In genomic region chr9:137304383-137305059, GRCh38 we compare ENCODE assay signal across 1 cellular context.
TF ChIP-seq lines count a peak whose summit lies in the region.

No MANE protein-coding gene starts in this region.

TF ChIP-seq in K562, 482 proteins besides CTCF, POLR2A, EP300 and RAD21:
- TF ChIP-seq HLTF (IDR thresholded peaks at IDR 0.05) (no peak), MAFK (IDR thresholded peaks at IDR 0.05; ENCODE audit: low read length) (no peak; the same call in 1 of the 2 replicates), POLR2AphosphoS5 (IDR thresholded peaks at IDR 0.05; ENCODE audit: control insufficient read depth, insufficient read depth, low read depth, low read length) (no peak), ZBTB34 (CRISPR knock-in tag; IDR thresholded peaks at IDR 0.05) (no peak), ZNF316 (IDR thresholded peaks at IDR 0.05) (peak; percentile 68), NR1H2 (CRISPR knock-in tag; IDR thresholded peaks at IDR 0.05) (no peak), MECOM (CRISPR knock-in tag; IDR thresholded peaks at IDR 0.05) (no peak), STAT5A (IDR thresholded peaks at IDR 0.05; ENCODE audit: borderline replicate concordance, low read length) (no peak), SNIP1 (IDR thresholded peaks at IDR 0.05; ENCODE audit: low read depth) (no peak), NFE2L1 (tag; IDR thresholded peaks at IDR 0.05; ENCODE audit: borderline replicate concordance, low read depth) (no peak), CBFB (CRISPR knock-in tag; IDR thresholded peaks at IDR 0.05) (no peak), E2F6 (IDR thresholded peaks at IDR 0.05; ENCODE audit: borderline replicate concordance in 1 of 2, extremely low read depth in 1 of 2, insufficient read depth in 1 of 2, insufficient read length in 1 of 2, low read depth in 1 of 2, low read length in 1 of 2, poor library complexity in 1 of 2, severe bottlenecking in 1 of 2) (no peak), SMAD4 (CRISPR knock-in tag; conservative IDR thresholded peaks at IDR 0.05) (no peak), NONO (IDR thresholded peaks at IDR 0.05; ENCODE audit: low read depth in 2 of 2, low read length in 1 of 2) (no peak), U2AF2 (optimal IDR thresholded peaks at IDR 0.05; ENCODE audit: low read depth, low read length) (no peak), MYNN (IDR thresholded peaks at IDR 0.05) (no peak), MYNN (CRISPR knock-in tag; IDR thresholded peaks at IDR 0.05) (no peak), TFAP4 (CRISPR knock-in tag; IDR thresholded peaks at IDR 0.05; ENCODE audit: borderline replicate concordance) (0 out of 2 replicates have a peak, but pooled peaks have one; percentile 18), GTF2B (IDR thresholded peaks at IDR 0.05; ENCODE audit: extremely low read depth, insufficient read length) (no peak), NFE2 (IDR thresholded peaks at IDR 0.05; ENCODE audit: low read depth) (0 out of 2 replicates have a peak, but pooled peaks have one; percentile 14), KDM4B (IDR thresholded peaks at IDR 0.05; ENCODE audit: borderline replicate concordance in 2 of 2, low read depth in 1 of 2) (no peak), SRSF3 (IDR thresholded peaks at IDR 0.05; ENCODE audit: insufficient read depth, low read length) (no peak), C11orf30 (IDR thresholded peaks at IDR 0.05; ENCODE audit: low read depth) (peak; percentile 72)
